In the genomic region with DNA sequence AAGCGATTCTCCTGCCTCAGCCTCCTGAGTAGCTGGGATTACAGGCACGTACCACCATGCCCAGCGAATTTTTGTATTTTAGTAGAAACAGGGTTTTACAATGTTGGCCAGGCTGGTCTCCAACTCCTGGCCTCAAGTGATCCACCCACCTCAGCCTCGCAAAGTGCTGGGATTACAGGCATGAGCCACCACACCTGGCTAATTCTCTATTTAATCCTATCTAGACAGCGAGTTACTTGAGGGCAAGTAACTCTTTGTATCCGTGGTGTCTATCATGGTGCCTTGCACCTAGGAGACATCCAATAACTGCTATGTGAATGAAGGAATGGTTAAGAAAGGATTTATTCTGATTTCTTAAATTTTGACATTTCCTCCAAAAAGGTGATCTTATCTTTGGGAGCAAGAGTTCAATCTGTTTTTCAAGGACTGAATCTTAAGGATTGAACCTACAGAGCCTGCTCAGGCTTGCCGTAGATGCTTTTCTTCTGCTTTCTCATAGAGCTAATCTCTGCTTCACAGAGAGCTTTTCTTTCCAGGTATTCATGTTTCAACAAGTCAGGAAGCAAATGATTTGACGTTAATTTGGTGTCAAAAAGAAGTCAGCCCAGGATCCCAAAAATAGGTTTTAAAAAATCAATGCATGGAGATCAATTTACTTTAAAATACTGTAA, we compare ENCODE assay signal across 23 cellular contexts.
DNase-seq lines count a peak whose midpoint lies in the region; ATAC-seq and TF ChIP-seq lines count a peak whose summit lies in the region.
"Had no signal": no experiment of that assay in that cellular context is flagged by ENCODE, and none has a peak within 500 bp of the region (broad histone marks: within the 10 kb centered on the region; RNA-seq: fewer than 3 reads in every experiment).

No MANE protein-coding gene starts in this region.

- intact Hi-C loops in breast epithelium (cut with DNase I; ENCODE audit: low total_unique reads), result no loop called here

- no peak for TF ChIP-seq CTCF in breast epithelium (IDR thresholded peaks at IDR 0.05)

- DNase-seq in NCI-H82 treated with DMSO at 0.1 percent for 48 hours (lab: John Stamatoyannopoulos, UW; ENCODE audit: unreplicated experiment) (peak; percentile 36), breast epithelium (ENCODE audit: low spot score in 2 of 2) (no peak), putamen (ENCODE audit: low spot score) (peak; percentile 9), Kasumi-1 (lab: John Stamatoyannopoulos, UW) (no peak), kidney tubule cell (ENCODE audit: low spot score) (no peak), NCI-H2227 treated with DMSO at 0.1 percent for 48 hours (lab: John Stamatoyannopoulos, UW) (no peak)
- DNase-seq: CD4-positive, alpha-beta T cell; H7; KBM-7; MM.1S; NCI-H1048; NCI-H1417; NCI-H1694; NCI-H2081 treated with DMSO at 0.1 percent for 48 hours; NCI-H2171 treated with DMSO at 0.1 percent for 48 hours; NCI-H524; NCI-H748 treated with DMSO at 0.1 percent for 48 hours; NK-92 treated with Interleukin-12 subunit alpha and Interleukin-12 subunit beta, amount 100 ng/mL, for 24 hours; PC-9; SHP77 had no signal

- ATAC-seq in esophagus mucosa, result peak; percentile 73
- ATAC-seq in HG03045 (IDR thresholded peaks at IDR 0.05; ENCODE audit: unreplicated experiment), result no peak

- no peak for TF ChIP-seq POLR2A in breast epithelium (IDR thresholded peaks at IDR 0.05)

- peaks cover 9 to 15% of the 10 kb centered on the region in 2 donors for H3K9me3 ChIP-seq in breast epithelium

- H3K36me3 ChIP-seq in breast epithelium, result no peaks in the 10 kb centered on the region
- H3K36me3 ChIP-seq: BLaER1 had no signal

- peak overlapping the region; percentile 63 to 65 for H3K27ac ChIP-seq in breast epithelium
- H3K27ac ChIP-seq: BLaER1, PC-9 had no signal

- H3K27me3 ChIP-seq in breast epithelium, result no peaks in the 10 kb centered on the region
- H3K27me3 ChIP-seq: BLaER1 had no signal

- H3K4me3 ChIP-seq in breast epithelium, result no peak overlapping the region
- H3K4me3 ChIP-seq: BLaER1, PC-9 had no signal

- H3K4me1 ChIP-seq in breast epithelium, result no peaks in the 10 kb centered on the region
- H3K4me1 ChIP-seq: BLaER1 had no signal

Comparison
In these comparisons a context has a peak if more than half of its experiments do, and no peak if none do; other contexts are left out.
1. DNase-seq: peak in NCI-H82 treated with DMSO at 0.1 percent for 48 hours (single experiment) and putamen (single experiment); none in breast epithelium (0 of 2), Kasumi-1 (0 of 2), kidney tubule cell (single experiment) and NCI-H2227 treated with DMSO at 0.1 percent for 48 hours (single experiment).